ENCODE assay signal across 9 cellular contexts in genomic region chr17:47276868-47277267, GRCh38. TPM values are rescaled to one million over a fixed set of nuclear protein-coding genes. Genes with fewer than 3 reads are reported as not detected.
DNase-seq lines count a peak whose midpoint lies in the region; ATAC-seq and TF ChIP-seq lines count a peak whose summit lies in the region.
"Had no signal": no experiment of that assay in that cellular context is flagged by ENCODE, and none has a peak within 500 bp of the region (broad histone marks: within the 10 kb centered on the region; RNA-seq: fewer than 3 reads in every experiment).

No MANE protein-coding gene starts in this region.

- intact Hi-C loops in dorsolateral prefrontal cortex (cut with DNase I), result no loop called here

- H3K4ac ChIP-seq in trophoblast cell (ENCODE audit: low read depth, low read length), result no peak overlapping the region

- H3K27me3 ChIP-seq in trophoblast cell (ENCODE audit: insufficient read depth, low read length) (no peaks in the 10 kb centered on the region), dorsolateral prefrontal cortex (peaks cover 0 to 3% (median 0%) of the 10 kb centered on the region in 45 donors)

- no peak for ATAC-seq in HG03354 (IDR thresholded peaks at IDR 0.05; ENCODE audit: poor library complexity, severe bottlenecking, unreplicated experiment)

- no peak overlapping the region for H2AK5ac ChIP-seq in trophoblast cell (ENCODE audit: low read length)

- peak overlapping the region; percentile 22 for H2BK5ac ChIP-seq in trophoblast cell (ENCODE audit: low read depth, low read length, poor library complexity)

- H4K8ac ChIP-seq in trophoblast cell (ENCODE audit: low read depth, low read length), result no peak overlapping the region

- H3K9ac ChIP-seq in trophoblast cell (ENCODE audit: low read length), result no peak overlapping the region

- no peak overlapping the region for H3K23ac ChIP-seq in trophoblast cell (ENCODE audit: low read length)

- H3K79me1 ChIP-seq in trophoblast cell (ENCODE audit: low read length), result peaks cover 26% of the 10 kb centered on the region

- no peak overlapping the region for H3K14ac ChIP-seq in trophoblast cell (ENCODE audit: low read length)

- DNase-seq in DMS53 (lab: John Stamatoyannopoulos, UW) (peak; percentile 90), NCI-H526 treated with DMSO at 0.1 percent for 48 hours (lab: John Stamatoyannopoulos, UW) (peak; percentile 89), fibroblast of peridontal ligament (ENCODE audit: extremely low read depth) (peak; percentile 94), trophoblast cell (peak; percentile 42 to 52), dorsolateral prefrontal cortex (no peak), NCI-H2171 treated with DMSO at 0.1 percent for 48 hours (lab: John Stamatoyannopoulos, UW) (no peak)
- no peak for DNase-seq in activated CD8-positive, alpha-beta memory T cell treated with anti-CD3 and anti-CD28 coated beads, Interleukin-2, amount 50 U/mL, for 4 hours

- H4K12ac ChIP-seq in trophoblast cell (ENCODE audit: low read depth, low read length), result no peak overlapping the region

- H4K91ac ChIP-seq in trophoblast cell (ENCODE audit: low read depth, low read length), result no peak overlapping the region

- H3K4me3 ChIP-seq in trophoblast cell (ENCODE audit: low read depth, low read length), result no peak overlapping the region
- no peak overlapping the region for H3K4me3 ChIP-seq in dorsolateral prefrontal cortex

- H3K18ac ChIP-seq in trophoblast cell (ENCODE audit: low read length), result no peak overlapping the region

- H2AFZ ChIP-seq in trophoblast cell (ENCODE audit: insufficient read depth, low read length, poor library complexity), result no peak overlapping the region

- H3K36me3 ChIP-seq in trophoblast cell (ENCODE audit: control insufficient read depth in 1 of 2, insufficient read depth in 2 of 2, low read length in 2 of 2), result no peaks in the 10 kb centered on the region

- no peak for TF ChIP-seq CTCF in dorsolateral prefrontal cortex (IDR thresholded peaks at IDR 0.05 in 54 of 56, conservative IDR thresholded peaks at IDR 0.05 in 2 of 56; ENCODE audit: low read depth in 1 of 56, partially characterized antibody in 56 of 56)

- H3K9me3 ChIP-seq in trophoblast cell (ENCODE audit: insufficient read depth, low read depth, low read length), result no peaks in the 10 kb centered on the region

- H2BK120ac ChIP-seq in trophoblast cell (ENCODE audit: insufficient read depth, low read length, poor library complexity), result peak overlapping the region; percentile 19

- peak overlapping the region; percentile 84 for H2BK12ac ChIP-seq in trophoblast cell (ENCODE audit: low read length)

- H3K27ac ChIP-seq in trophoblast cell (ENCODE audit: low read depth, low read length), result peak overlapping the region; percentile 86
- H3K27ac ChIP-seq in dorsolateral prefrontal cortex, result peak overlapping the region in 20 of 59 donors; percentile 10 to 72 (median 40)
- H3K27ac ChIP-seq: VCaP had no signal

- peaks cover 31 to 38% of the 10 kb centered on the region in 2 experiments for H3K4me1 ChIP-seq in trophoblast cell (ENCODE audit: control insufficient read depth in 1 of 2, insufficient read depth in 2 of 2, low read length in 2 of 2)

- H3K79me2 ChIP-seq in trophoblast cell (ENCODE audit: control insufficient read depth, insufficient read depth, low read length, poor library complexity), result peaks cover 2% of the 10 kb centered on the region

- WGBS in trophoblast cell (ENCODE audit: extremely low coverage, insufficient coverage, insufficient read length), result no CpG with 5 or more reads among the region's 10 CpGs

- H3K4me2 ChIP-seq in trophoblast cell (ENCODE audit: low read length), result no peak overlapping the region

RNA-seq across cellular contexts. Expression of gene ITGB3, which starts 23.2 kb away (rescaled TPM):
- polyA plus RNA-seq in trophoblast cell (2013), result 3.7 and 4.4 TPM in 2 replicates
- total RNA-seq in dorsolateral prefrontal cortex, result 1 to 10 TPM in 91 of 120 experiments, under 1 TPM in 29; 0.16 to 6.6 (median 1.6) TPM

RNA-seq across cellular contexts. Expression of gene EFCAB13, which starts 46.9 kb away (rescaled TPM):
- polyA plus RNA-seq in trophoblast cell (2013), result 0.12 and 0.15 TPM in 2 replicates
- 10 to 100 TPM in 4 of 120 experiments, 1 to 10 TPM in 114, under 1 TPM in 2; 0.79 to 14.6 (median 3.8) TPM for total RNA-seq in dorsolateral prefrontal cortex

Comparison
In these comparisons a context has a peak if more than half of its experiments do, and no peak if none do; other contexts are left out.
1. DNase-seq: peak in DMS53 (single experiment), NCI-H526 treated with DMSO at 0.1 percent for 48 hours (single experiment), fibroblast of peridontal ligament (single experiment) and trophoblast cell (2 of 2); none in activated CD8-positive, alpha-beta memory T cell treated with anti-CD3 and anti-CD28 coated beads, Interleukin-2, amount 50 U/mL, for 4 hours (single experiment), dorsolateral prefrontal cortex (0 of 10) and NCI-H2171 treated with DMSO at 0.1 percent for 48 hours (single experiment).